In genomic region chr14:51999084-51999483, GRCh38 we compare ENCODE assay signal across 32 cellular contexts. TPM values are rescaled to one million over a fixed set of nuclear protein-coding genes. Genes with fewer than 3 reads are reported as not detected.
A peak's percentile ranks its signal among the peaks of the same experiment; 100 is the strongest.
DNase-seq lines count a peak whose midpoint lies in the region; ATAC-seq and TF ChIP-seq lines count a peak whose summit lies in the region.
"Had no signal": no experiment of that assay in that cellular context is flagged by ENCODE, and none has a peak within 500 bp of the region (broad histone marks: within the 10 kb centered on the region; RNA-seq: fewer than 3 reads in every experiment).

No MANE protein-coding gene starts in this region.

- H3K36me3 ChIP-seq in PC-3 (ENCODE audit: low read depth, low read length) (peaks cover 84% of the 10 kb centered on the region), tibial artery (peaks cover 33 to 63% (median 50%) of the 10 kb centered on the region in 3 donors)

- H2AFZ ChIP-seq in PC-3 (ENCODE audit: low read length): no peak overlapping the region
- H2AFZ ChIP-seq: neural progenitor cell, parathyroid adenoma had no signal

- H3K4me3 Mint-ChIP-seq in activated T-helper 2 cell treated with anti-CD3 and anti-CD28 coated beads, Interferon-gamma antibody, Interleukin-2, Interleukin-4, amounts not matched to agents 10 μg/mL and 5 μg/mL and 100 μg/mL, durations not matched to agents 14 hours and 24 hours and 36 hours (ENCODE audit: low read depth): no peak overlapping the region
- H3K4me3 Mint-ChIP-seq in chondrocyte (ENCODE audit: unreplicated experiment): no peak overlapping the region
- H3K4me3 Mint-ChIP-seq: neural progenitor cell; stimulated activated naive CD8-positive, alpha-beta T cell treated with anti-CD3 and anti-CD28 coated beads, Interleukin-15, amount 100 ng/mL, for 72 hours; T-helper 17 cell had no signal

- H3K4me1 ChIP-seq in PC-3 (ENCODE audit: insufficient read depth, low read length) (peaks cover 13% of the 10 kb centered on the region; the same call in 1 of the 2 replicates), tibial artery (peaks cover 0 to 10% (median 4%) of the 10 kb centered on the region in 4 donors)
- H3K4me1 ChIP-seq: foreskin keratinocyte, parathyroid adenoma had no signal

- 0 out of 2 replicates have a peak, but pooled peaks cover 4% of the 10 kb centered on the region for H4K20me1 ChIP-seq in PC-3 (ENCODE audit: low read length)

- no peaks in the 10 kb centered on the region for H3F3A ChIP-seq in PC-3 (ENCODE audit: low read length, unreplicated experiment)

- H3K79me2 ChIP-seq in PC-3 (ENCODE audit: low read length): peaks cover 15% of the 10 kb centered on the region
- H3K79me2 ChIP-seq: parathyroid adenoma had no signal

- H3K9me3 ChIP-seq in PC-3 (ENCODE audit: low read length) (no peaks in the 10 kb centered on the region), tibial artery (no peaks in the 10 kb centered on the region)
- H3K9me3 ChIP-seq: BLaER1, thyroid gland had no signal

- TF ChIP-seq CTCF in PC-3 (conservative IDR thresholded peaks at IDR 0.05; ENCODE audit: low read depth, low read length): no peak
- no peak for TF ChIP-seq CTCF in choroid plexus epithelial cell (conservative IDR thresholded peaks at IDR 0.05; ENCODE audit: low read depth, low read length)
- TF ChIP-seq CTCF in tibial artery (IDR thresholded peaks at IDR 0.05): no peak
- TF ChIP-seq CTCF in chondrocyte (IDR thresholded peaks at IDR 0.05): no peak

- no peak overlapping the region for H3K9ac ChIP-seq in PC-3 (ENCODE audit: low read length)
- H3K9ac ChIP-seq: BLaER1, neural progenitor cell, parathyroid adenoma had no signal

- BruUV-seq in PC-3 (replicated peaks; lab: Mats Ljungman, UMichigan): no TSS peak

- no peaks in the 10 kb centered on the region for H3K9me3 Mint-ChIP-seq in activated T-helper 2 cell treated with anti-CD3 and anti-CD28 coated beads, Interferon-gamma antibody, Interleukin-2, Interleukin-4, amounts not matched to agents 10 μg/mL and 5 μg/mL and 100 μg/mL, durations not matched to agents 14 hours and 24 hours and 36 hours
- H3K9me3 Mint-ChIP-seq in chondrocyte (ENCODE audit: low read depth): no peaks in the 10 kb centered on the region
- H3K9me3 Mint-ChIP-seq: neural progenitor cell; stimulated activated naive CD8-positive, alpha-beta T cell treated with anti-CD3 and anti-CD28 coated beads, Interleukin-15, amount 100 ng/mL, for 72 hours had no signal

- peaks cover 17% of the 10 kb centered on the region for H3K4me1 Mint-ChIP-seq in activated T-helper 2 cell treated with anti-CD3 and anti-CD28 coated beads, Interferon-gamma antibody, Interleukin-2, Interleukin-4, amounts not matched to agents 10 μg/mL and 5 μg/mL and 100 μg/mL, durations not matched to agents 14 hours and 24 hours and 36 hours (ENCODE audit: low read depth)
- peaks cover 33% of the 10 kb centered on the region for H3K4me1 Mint-ChIP-seq in chondrocyte (ENCODE audit: low read depth)
- H3K4me1 Mint-ChIP-seq: neural progenitor cell had no signal

- CTCF ChIA-PET in PC-3 (lab: Charles Lee): no interaction called here

- H3K27me3 ChIP-seq in PC-3 (ENCODE audit: low read length): no peaks in the 10 kb centered on the region
- H3K27me3 ChIP-seq in tibial artery: no peaks in the 10 kb centered on the region
- H3K27me3 ChIP-seq: BLaER1, foreskin keratinocyte, neural progenitor cell, thyroid gland had no signal

- no peaks in the 10 kb centered on the region for H3K27me3 Mint-ChIP-seq in activated T-helper 2 cell treated with anti-CD3 and anti-CD28 coated beads, Interferon-gamma antibody, Interleukin-2, Interleukin-4, amounts not matched to agents 10 μg/mL and 5 μg/mL and 100 μg/mL, durations not matched to agents 14 hours and 24 hours and 36 hours (ENCODE audit: low read depth)
- H3K27me3 Mint-ChIP-seq in chondrocyte (ENCODE audit: low read depth): no peaks in the 10 kb centered on the region
- H3K27me3 Mint-ChIP-seq: stimulated activated naive CD8-positive, alpha-beta T cell treated with anti-CD3 and anti-CD28 coated beads, Interleukin-15, amount 100 ng/mL, for 72 hours; T-helper 17 cell had no signal

- peak; percentile 49 for DNase-seq in EH (ENCODE audit: low read depth)
- DNase-seq in PC-3: peak; percentile 19
- DNase-seq in choroid plexus epithelial cell (ENCODE audit: low read depth): peak; percentile 42
- DNase-seq in iris pigment epithelial cell (ENCODE audit: low read depth): peak; percentile 61
- no peak for DNase-seq in tibial artery
- no peak for DNase-seq in activated T-helper 2 cell treated with anti-CD3 and anti-CD28 coated beads, Interferon-gamma antibody, Interleukin-2, Interleukin-4, amounts not matched to agents 10 μg/mL and 5 μg/mL and 100 μg/mL, durations not matched to agents 14 hours and 24 hours and 36 hours (ENCODE audit: low spot score)
- DNase-seq in substantia nigra (lab: John Stamatoyannopoulos, UW): no peak
- DNase-seq in chondrocyte (ENCODE audit: low spot score): no peak
- DNase-seq: ACHN; activated CD4-positive, alpha-beta T cell treated with anti-CD3 and anti-CD28 coated beads, Interleukin-2, amount 50 U/mL, for 1 hour; activated CD4-positive, CD25-positive, alpha-beta regulatory T cell; activated effector memory CD4-positive, alpha-beta T cell treated with anti-CD3 and anti-CD28 coated beads, Interleukin-2, amount 50 U/mL, for 16 hours; activated T-cell treated with anti-CD3 and anti-CD28 coated beads, Interleukin-2, amount 50 U/mL, for 1 hour; DMS 273 treated with DMSO at 0.1 percent for 48 hours; foreskin keratinocyte; head of caudate nucleus; KBM-7; left ventricle myocardium superior; NCI-H1105; NCI-H187 treated with DMSO at 0.1 percent for 48 hours; NCI-H2171 treated with DMSO at 0.1 percent for 48 hours; NCI-H510A treated with DMSO at 0.1 percent for 48 hours; retina; stimulated activated CD4-positive, alpha-beta T cell treated with anti-CD3 and anti-CD28 coated beads, Interleukin-12 subunit alpha, Interleukin-12 subunit beta, amount 100 ng/mL, for 4 hours; stimulated activated CD4-positive, alpha-beta T cell treated with anti-CD3 and anti-CD28 coated beads, Interleukin-2, amount 100 ng/mL, for 48 hours; stimulated activated naive CD8-positive, alpha-beta T cell treated with anti-CD3 and anti-CD28 coated beads, Interleukin-15, amount 100 ng/mL, for 72 hours; T-helper 17 cell; thyroid gland had no signal

- peaks cover 68% of the 10 kb centered on the region for H3K36me3 Mint-ChIP-seq in activated T-helper 2 cell treated with anti-CD3 and anti-CD28 coated beads, Interferon-gamma antibody, Interleukin-2, Interleukin-4, amounts not matched to agents 10 μg/mL and 5 μg/mL and 100 μg/mL, durations not matched to agents 14 hours and 24 hours and 36 hours (ENCODE audit: low read depth)
- H3K36me3 Mint-ChIP-seq in chondrocyte (ENCODE audit: low read depth): peaks cover 32% of the 10 kb centered on the region

- H3K4me3 ChIP-seq in PC-3 (ENCODE audit: low read length): no peak overlapping the region
- no peak overlapping the region for H3K4me3 ChIP-seq in choroid plexus epithelial cell (ENCODE audit: low read depth, low read length)
- H3K4me3 ChIP-seq in tibial artery: no peak overlapping the region
- H3K4me3 ChIP-seq: BLaER1, neural progenitor cell, thyroid gland had no signal

- peak; percentile 20; the same call in 1 of the 2 replicates for ATAC-seq in PC-3
- ATAC-seq: foreskin keratinocyte; HCT116; left ventricle myocardium superior; stimulated activated naive CD8-positive, alpha-beta T cell treated with anti-CD3 and anti-CD28 coated beads, Interleukin-15, amount 100 ng/mL, for 72 hours; T-helper 17 cell had no signal

- intact Hi-C loops in PC-3 (cut with micrococcal nuclease) (loop anchor here (5.0 kb wide), 1 partner anchor 473 kb away; no protein-coding TSS in a partner anchor), tibial artery (cut with DNase I; ENCODE audit: low total_unique reads) (loop anchor here (5.0 kb wide), 1 partner anchor 133 kb away; no protein-coding TSS in a partner anchor)
- intact Hi-C loops in activated T-helper 2 cell treated with anti-CD3 and anti-CD28 coated beads, Interferon-gamma antibody, Interleukin-2, Interleukin-4, amounts not matched to agents 10 μg/mL and 5 μg/mL and 100 μg/mL, durations not matched to agents 14 hours and 24 hours and 36 hours (cut with micrococcal nuclease): loop anchor here (5.0 to 10.0 kb wide), 2 partner anchors 273 to 416 kb away; no protein-coding TSS in a partner anchor

- no peaks in the 10 kb centered on the region for H3K9me2 ChIP-seq in PC-3 (replicated peaks; ENCODE audit: low read length)

- no peak overlapping the region for H3K27ac ChIP-seq in PC-3 (ENCODE audit: low read length)
- no peak overlapping the region for H3K27ac ChIP-seq in tibial artery
- H3K27ac ChIP-seq in substantia nigra (ENCODE audit: low read depth, low read length, poor library complexity, severe bottlenecking): no peak overlapping the region
- H3K27ac ChIP-seq: BLaER1, foreskin keratinocyte, neural progenitor cell, parathyroid adenoma had no signal

- POLR2A ChIA-PET in PC-3 (lab: Charles Lee; ENCODE audit: unreplicated experiment): no interaction called here

- no peak overlapping the region for H3K27ac Mint-ChIP-seq in activated T-helper 2 cell treated with anti-CD3 and anti-CD28 coated beads, Interferon-gamma antibody, Interleukin-2, Interleukin-4, amounts not matched to agents 10 μg/mL and 5 μg/mL and 100 μg/mL, durations not matched to agents 14 hours and 24 hours and 36 hours
- no peak overlapping the region for H3K27ac Mint-ChIP-seq in chondrocyte (ENCODE audit: unreplicated experiment)
- H3K27ac Mint-ChIP-seq: neural progenitor cell; stimulated activated naive CD8-positive, alpha-beta T cell treated with anti-CD3 and anti-CD28 coated beads, Interleukin-15, amount 100 ng/mL, for 72 hours; T-helper 17 cell had no signal

- no peak overlapping the region for H3K4me2 ChIP-seq in PC-3 (ENCODE audit: low read length)
- H3K4me2 ChIP-seq: BLaER1, neural progenitor cell had no signal

RNA-seq across cellular contexts. Expression of gene RTRAF, which starts 9.7 kb away (rescaled TPM):
- total RNA-seq in PC-3 (2014; rRNA removed) (218 and 300 TPM in 2 replicates), chondrocyte (161 to 180 TPM (median 169 TPM) in 3 replicates)
- total RNA-seq in activated T-helper 2 cell treated with anti-CD3 and anti-CD28 coated beads, Interferon-gamma antibody, Interleukin-2, Interleukin-4, amounts not matched to agents 10 μg/mL and 5 μg/mL and 100 μg/mL, durations not matched to agents 14 hours and 24 hours and 36 hours: 192 and 212 TPM in 2 replicates

Comparison
In these comparisons a context has a peak if more than half of its experiments do, and no peak if none do; other contexts are left out.
1. DNase-seq: peak in EH (single experiment), PC-3 (single experiment), choroid plexus epithelial cell (single experiment) and iris pigment epithelial cell (single experiment); none in tibial artery (0 of 2), activated T-helper 2 cell treated with anti-CD3 and anti-CD28 coated beads, Interferon-gamma antibody, Interleukin-2, Interleukin-4, amounts not matched to agents 10 μg/mL and 5 μg/mL and 100 μg/mL, durations not matched to agents 14 hours and 24 hours and 36 hours (single experiment), substantia nigra (0 of 49) and chondrocyte (single experiment).